8 cellular contexts compared by ENCODE assay signal in genomic region chr1:36155560-36156328, GRCh38.
DNase-seq lines count a peak whose midpoint lies in the region; ATAC-seq lines count a peak whose summit lies in the region.

MAP7D1 (plus strand) TSS chr1:36156160; CDS start chr1:36156418, 258 bp downstream.

- DNase-seq in SHP77 (lab: John Stamatoyannopoulos, UW) (peak; percentile 44 to 55), SHP77 treated with DMSO at 0.1 percent for 48 hours (lab: John Stamatoyannopoulos, UW) (no peak), NCI-H446 treated with DMSO at 0.1 percent for 48 hours (lab: John Stamatoyannopoulos, UW) (peak; percentile 62), left kidney (ENCODE audit: low read depth, low spot score) (peak; percentile 92)
- DNase-seq in activated CD4-positive, alpha-beta T cell treated with anti-CD3 and anti-CD28 coated beads for 48 hours = peak; percentile 89
- DNase-seq in stimulated activated CD4-positive, alpha-beta T cell treated with anti-CD3 and anti-CD28 coated beads, Interleukin-2, amount 100 ng/mL, for 24 hours = peak; percentile 85 to 86

- ATAC-seq in HG03064 (IDR thresholded peaks at IDR 0.05; ENCODE audit: low read depth, unreplicated experiment) = peak; percentile 45

- peak within 1 kb of the TSS; percentile 99 for H3K27ac ChIP-seq in cingulate gyrus (ENCODE audit: low read depth, low read length)
